Comparison of ENCODE assay signal across 23 cellular contexts in the genomic region with DNA sequence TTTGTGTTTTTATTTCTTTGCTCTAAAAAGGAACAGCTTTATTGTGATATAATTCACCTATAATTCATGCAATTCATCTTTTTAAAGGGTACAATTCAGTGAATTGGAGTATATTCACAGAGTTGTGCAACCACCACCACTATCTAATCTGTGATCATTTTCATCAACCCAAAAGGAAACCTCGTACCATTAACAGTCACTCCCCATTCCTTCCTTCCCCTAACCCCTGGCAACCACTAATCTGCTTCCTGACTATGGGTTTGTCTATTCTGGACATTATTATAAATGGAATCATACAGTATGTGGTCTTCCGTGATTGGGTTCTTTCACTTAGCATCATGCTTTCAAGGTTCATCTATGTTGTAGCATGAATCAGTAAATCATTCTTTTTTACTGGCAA.
"Had no signal": no experiment of that assay in that cellular context is flagged by ENCODE, and none has a peak within 500 bp of the region (broad histone marks: within the 10 kb centered on the region; RNA-seq: fewer than 3 reads in every experiment).

No MANE protein-coding gene starts in this region.

- ATAC-seq: gastroesophageal sphincter; heart left ventricle; left cardiac atrium; sciatic nerve; stimulated activated memory B cell treated with anti-CD40 and anti-IgM and Interleukin-4, amounts not matched to agents 10 μg/mL and 1 μg/mL and 100 μg/mL, for 72 hours had no signal

- H3K4me3 ChIP-seq: ascending aorta, esophagus muscularis mucosa, gastroesophageal sphincter, heart left ventricle, stomach, suprapubic skin, tibial nerve had no signal

- DNase-seq: activated CD4-positive, alpha-beta T cell treated with anti-CD3 and anti-CD28 coated beads for 1 hour; activated CD4-positive, alpha-beta T cell treated with anti-CD3 and anti-CD28 coated beads, Interleukin-2, amount 50 U/mL, for 1 hour; activated naive CD4-positive, alpha-beta T cell treated with anti-CD3 and anti-CD28 coated beads, Interleukin-2, amount 10 ng/mL, durations not matched to agents 7 days and 5 days; brain microvascular endothelial cell; central memory CD4-positive, alpha-beta T cell; dermis blood vessel endothelial cell; effector CD8-positive, alpha-beta T cell; islet precursor cell; left cardiac atrium; midbrain; nephron progenitor cell; nucleus accumbens; small intestine; stimulated activated CD4-positive, alpha-beta T cell treated with anti-CD3 and anti-CD28 coated beads, Interleukin-2, amount 100 ng/mL, for 24 hours; stomach had no signal

- H3K27ac Mint-ChIP-seq: activated naive CD4-positive, alpha-beta T cell treated with anti-CD3 and anti-CD28 coated beads, Interleukin-2, amount 10 ng/mL, durations not matched to agents 7 days and 5 days; nephron progenitor cell; stimulated activated memory B cell treated with anti-CD40 and anti-IgM and Interleukin-4, amounts not matched to agents 10 μg/mL and 1 μg/mL and 100 μg/mL, for 72 hours had no signal

- H3K4me3 Mint-ChIP-seq: activated naive CD4-positive, alpha-beta T cell treated with anti-CD3 and anti-CD28 coated beads, Interleukin-2, amount 10 ng/mL, durations not matched to agents 7 days and 5 days; nephron progenitor cell; stimulated activated memory B cell treated with anti-CD40 and anti-IgM and Interleukin-4, amounts not matched to agents 10 μg/mL and 1 μg/mL and 100 μg/mL, for 72 hours had no signal

- H3K9me3 Mint-ChIP-seq: activated naive CD4-positive, alpha-beta T cell treated with anti-CD3 and anti-CD28 coated beads, Interleukin-2, amount 10 ng/mL, durations not matched to agents 7 days and 5 days; nephron progenitor cell; stimulated activated memory B cell treated with anti-CD40 and anti-IgM and Interleukin-4, amounts not matched to agents 10 μg/mL and 1 μg/mL and 100 μg/mL, for 72 hours had no signal

- H3K27me3 Mint-ChIP-seq: activated naive CD4-positive, alpha-beta T cell treated with anti-CD3 and anti-CD28 coated beads, Interleukin-2, amount 10 ng/mL, durations not matched to agents 7 days and 5 days; stimulated activated memory B cell treated with anti-CD40 and anti-IgM and Interleukin-4, amounts not matched to agents 10 μg/mL and 1 μg/mL and 100 μg/mL, for 72 hours had no signal
